In genomic region chr11:87304350-87304749, GRCh38 we compare ENCODE assay signal across 23 cellular contexts.
"Had no signal": no experiment of that assay in that cellular context is flagged by ENCODE, and none has a peak within 500 bp of the region (broad histone marks: within the 10 kb centered on the region; RNA-seq: fewer than 3 reads in every experiment).

No MANE protein-coding gene starts in this region.

- H2AFZ ChIP-seq: neural progenitor cell had no signal

- H3K36me3 ChIP-seq: colonic mucosa, neural progenitor cell, prostate gland, stomach had no signal

- H3K4me1 ChIP-seq: colonic mucosa, foreskin keratinocyte, neural progenitor cell, prostate gland had no signal

- ATAC-seq: activated CD4-positive, alpha-beta T cell treated with anti-CD3 and anti-CD28 coated beads for 36 hours; activated CD8-positive, alpha-beta memory T cell treated with anti-CD3 and anti-CD28 coated beads, Interleukin-2, amount 10 ng/mL, durations not matched to agents 7 days and 5 days; activated T-helper 17 cell treated with anti-CD3 and anti-CD28 coated beads, Interleukin-2, amount 50 U/mL, for 72 hours; foreskin keratinocyte; left lobe of liver; mucosa of descending colon; sciatic nerve; WTC11 had no signal

- H3K4me3 ChIP-seq: colonic mucosa, mucosa of descending colon, neural progenitor cell, prostate gland, smooth muscle cell, stomach had no signal

- H3K27ac ChIP-seq: colonic mucosa, epithelial cell of prostate, foreskin keratinocyte, neural progenitor cell, prostate gland, stomach had no signal

- H3K9me3 ChIP-seq: colonic mucosa, mucosa of descending colon, prostate gland, stomach had no signal

- H3K9ac ChIP-seq: neural progenitor cell had no signal

- DNase-seq: activated CD4-positive, alpha-beta memory T cell treated with anti-CD3 and anti-CD28 coated beads, Interleukin-2, amount 10 ng/mL, durations not matched to agents 7 days and 5 days; activated CD4-positive, alpha-beta T cell treated with anti-CD3 and anti-CD28 coated beads for 36 hours; activated CD8-positive, alpha-beta memory T cell treated with anti-CD3 and anti-CD28 coated beads, Interleukin-2, amount 10 ng/mL, durations not matched to agents 7 days and 5 days; activated naive CD4-positive, alpha-beta T cell; activated naive CD8-positive, alpha-beta T cell treated with anti-CD3 and anti-CD28 coated beads, Interleukin-2, amount 10 ng/mL, durations not matched to agents 7 days and 5 days; anterior cingulate cortex; colonic mucosa; endodermal cell; foreskin keratinocyte; hypothalamus; islet precursor cell; mucosa of descending colon; naive B cell; stimulated activated CD4-positive, alpha-beta T cell treated with anti-CD3 and anti-CD28 coated beads, Interleukin-4, amount 100 ng/mL, for 1 hour; stomach had no signal

- H3K4me2 ChIP-seq: neural progenitor cell, smooth muscle cell had no signal

- H3K27me3 ChIP-seq: colonic mucosa, foreskin keratinocyte, neural progenitor cell, stomach had no signal
